In the genomic region with DNA sequence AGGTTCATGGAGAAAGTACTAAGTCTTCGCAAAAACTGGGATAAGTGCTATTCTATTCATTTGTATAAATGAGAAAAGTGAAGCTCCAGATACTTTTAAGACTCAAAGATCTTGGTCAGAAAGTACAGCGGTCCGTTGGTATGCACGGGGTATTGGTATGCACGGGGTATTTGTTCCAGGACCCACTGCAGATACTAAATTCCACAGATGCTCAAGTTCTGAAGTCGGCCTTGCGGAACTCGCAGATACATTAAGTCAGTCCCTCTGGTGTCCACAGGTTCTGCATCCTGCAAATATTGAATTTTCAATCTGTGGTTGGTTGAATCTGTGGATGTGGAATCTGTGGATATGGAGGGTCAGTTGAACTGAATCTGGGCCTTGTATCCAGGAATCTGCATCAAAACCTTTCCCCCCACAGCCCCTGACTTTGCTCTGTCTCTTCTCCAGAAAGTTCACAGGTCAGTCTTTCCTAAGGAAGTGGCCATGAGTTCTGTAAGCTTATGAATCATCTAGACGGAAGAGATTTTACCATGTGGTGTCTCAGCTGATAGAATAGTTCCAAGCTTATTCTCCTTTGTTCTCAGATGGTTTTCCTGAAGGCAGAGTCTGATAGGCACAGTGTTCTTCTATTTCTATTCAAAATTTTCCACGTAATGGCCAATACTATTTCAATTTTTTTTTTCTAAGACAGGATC, we compare ENCODE assay signal across 22 cellular contexts.
"Had no signal": no experiment of that assay in that cellular context is flagged by ENCODE, and none has a peak within 500 bp of the region (broad histone marks: within the 10 kb centered on the region; RNA-seq: fewer than 3 reads in every experiment).

No MANE protein-coding gene starts in this region.

- H3K36me3 ChIP-seq: heart right ventricle, left ventricle myocardium inferior, lower lobe of right lung, right lobe of liver, tibial nerve had no signal

- H3K4me3 Mint-ChIP-seq: endodermal cell; natural killer cell; stimulated activated naive B cell treated with anti-CD40 and anti-IgM and Interleukin-4, amounts not matched to agents 10 μg/mL and 1 μg/mL and 100 μg/mL, for 72 hours; stimulated activated naive CD8-positive, alpha-beta T cell treated with anti-CD3 and anti-CD28 coated beads, Interleukin-15, amount 100 ng/mL, for 72 hours had no signal

- H3K27ac Mint-ChIP-seq: endodermal cell; natural killer cell; stimulated activated naive B cell treated with anti-CD40 and anti-IgM and Interleukin-4, amounts not matched to agents 10 μg/mL and 1 μg/mL and 100 μg/mL, for 72 hours; stimulated activated naive CD8-positive, alpha-beta T cell treated with anti-CD3 and anti-CD28 coated beads, Interleukin-15, amount 100 ng/mL, for 72 hours had no signal

- FAIRE-seq: frontal cortex, keratinocyte had no signal

- DNase-seq: caudate nucleus; effector CD4-positive, alpha-beta T cell; endodermal cell; heart right ventricle; hypothalamus; left cardiac atrium; left ventricle myocardium inferior; lower lobe of right lung; mucosa of descending colon; natural killer cell; psoas muscle; retina; right lobe of liver; stimulated activated CD4-positive, alpha-beta T cell treated with anti-CD3 and anti-CD28 coated beads, Interleukin-4, amount 100 ng/mL, for 4 hours; stimulated activated naive B cell treated with anti-CD40 and anti-IgM and Interleukin-4, amounts not matched to agents 10 μg/mL and 1 μg/mL and 100 μg/mL, for 72 hours; stimulated activated naive CD8-positive, alpha-beta T cell treated with anti-CD3 and anti-CD28 coated beads, Interleukin-15, amount 100 ng/mL, for 72 hours; testis had no signal

- H3K36me3 Mint-ChIP-seq: natural killer cell; stimulated activated naive B cell treated with anti-CD40 and anti-IgM and Interleukin-4, amounts not matched to agents 10 μg/mL and 1 μg/mL and 100 μg/mL, for 72 hours had no signal

- ATAC-seq: heart right ventricle; left cardiac atrium; lower lobe of right lung; mucosa of descending colon; natural killer cell; psoas muscle; stimulated activated naive B cell treated with anti-CD40 and anti-IgM and Interleukin-4, amounts not matched to agents 10 μg/mL and 1 μg/mL and 100 μg/mL, for 72 hours; stimulated activated naive CD8-positive, alpha-beta T cell treated with anti-CD3 and anti-CD28 coated beads, Interleukin-15, amount 100 ng/mL, for 72 hours had no signal

- H3K27me3 Mint-ChIP-seq: stimulated activated naive CD8-positive, alpha-beta T cell treated with anti-CD3 and anti-CD28 coated beads, Interleukin-15, amount 100 ng/mL, for 72 hours had no signal

- H3K27ac ChIP-seq: coronary artery, heart right ventricle, left ventricle myocardium inferior, lower lobe of right lung, parathyroid adenoma, psoas muscle, right lobe of liver, testis, tibial nerve had no signal

- H3K27me3 ChIP-seq: heart right ventricle, right lobe of liver, testis, tibial nerve had no signal

- H3K79me2 ChIP-seq: parathyroid adenoma had no signal

- H3K4me3 ChIP-seq: coronary artery, heart right ventricle, left ventricle myocardium inferior, lower lobe of right lung, mucosa of descending colon, psoas muscle, right lobe of liver, testis, tibial nerve had no signal

- H3K4me1 Mint-ChIP-seq: natural killer cell; stimulated activated naive B cell treated with anti-CD40 and anti-IgM and Interleukin-4, amounts not matched to agents 10 μg/mL and 1 μg/mL and 100 μg/mL, for 72 hours; stimulated activated naive CD8-positive, alpha-beta T cell treated with anti-CD3 and anti-CD28 coated beads, Interleukin-15, amount 100 ng/mL, for 72 hours had no signal

- H3K9ac ChIP-seq: parathyroid adenoma had no signal

- H3K9me3 ChIP-seq: lower lobe of right lung, psoas muscle, right lobe of liver, testis, tibial nerve had no signal

- H3K9me3 Mint-ChIP-seq: stimulated activated naive B cell treated with anti-CD40 and anti-IgM and Interleukin-4, amounts not matched to agents 10 μg/mL and 1 μg/mL and 100 μg/mL, for 72 hours had no signal

- H2AFZ ChIP-seq: parathyroid adenoma had no signal

- H3K4me1 ChIP-seq: heart right ventricle, left ventricle myocardium inferior, lower lobe of right lung, parathyroid adenoma, psoas muscle, right lobe of liver, testis, tibial nerve had no signal
